12 cellular contexts compared by ENCODE assay signal in the genomic region with DNA sequence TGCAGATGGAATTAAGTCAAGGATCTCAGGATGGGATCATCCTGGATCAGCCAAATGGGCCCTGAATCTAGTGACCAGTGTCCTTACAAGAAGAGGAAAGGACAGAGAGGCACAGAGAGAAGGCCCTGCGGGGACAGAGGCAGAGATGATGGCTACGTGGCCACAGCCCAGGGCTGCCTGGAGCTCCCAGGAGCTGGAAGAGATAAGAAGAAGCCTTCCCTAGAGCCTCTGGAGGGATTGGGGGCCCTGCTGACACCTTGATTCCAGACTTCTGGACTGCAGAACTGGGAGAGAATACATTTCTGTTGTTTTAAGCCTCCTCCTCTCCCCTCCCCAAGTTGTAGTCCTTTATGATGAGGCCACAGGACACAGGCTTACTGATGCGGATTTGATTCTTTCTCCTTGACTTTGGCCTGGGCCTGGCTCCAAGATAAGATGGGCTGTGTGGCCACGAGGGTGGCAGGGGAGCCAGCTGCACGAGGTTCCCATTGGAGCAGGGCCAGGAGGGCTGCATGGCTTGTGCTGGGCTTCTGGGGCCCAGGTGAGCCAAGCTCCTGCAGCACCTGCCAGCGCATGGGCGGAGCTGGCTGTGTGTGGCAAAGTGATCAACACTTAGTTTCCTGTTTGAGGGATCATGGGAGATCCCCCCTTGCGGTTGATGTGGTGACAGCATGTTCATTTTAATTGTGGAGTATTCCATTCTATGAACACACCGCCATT.
A peak's percentile ranks its signal among the peaks of the same experiment; 100 is the strongest.
DNase-seq lines count a peak whose midpoint lies in the region; ATAC-seq, FAIRE-seq and TF ChIP-seq lines count a peak whose summit lies in the region.
"Had no signal": no experiment of that assay in that cellular context is flagged by ENCODE, and none has a peak within 500 bp of the region (broad histone marks: within the 10 kb centered on the region; RNA-seq: fewer than 3 reads in every experiment).

No MANE protein-coding gene starts in this region.

- peak overlapping the region in 1 of 2 donors; percentile 63 for H3K27ac Mint-ChIP-seq in T-cell

- no peak overlapping the region for H3K27ac ChIP-seq in small intestine (ENCODE audit: low read depth in 1 of 2, low read length in 1 of 2)
- no peak overlapping the region for H3K27ac ChIP-seq in vagina
- H3K27ac ChIP-seq: HL-60, neutrophil had no signal

- TF ChIP-seq CTCF in vagina (IDR thresholded peaks at IDR 0.05): no peak

- peaks cover 18 to 30% (median 20%) of the 10 kb centered on the region in 3 donors for H3K4me1 Mint-ChIP-seq in T-cell

- CTCF ChIA-PET in T-cell (lab: Charles Lee): no interaction called here

- H3K36me3 Mint-ChIP-seq in T-cell: no peaks in the 10 kb centered on the region

- H3K27me3 Mint-ChIP-seq in T-cell: peaks cover 31 to 52% of the 10 kb centered on the region in 2 donors

- no peak for FAIRE-seq in small intestine (lab: Jason Lieb, UNC)

- H3K27me3 ChIP-seq in small intestine (ENCODE audit: control insufficient read depth in 2 of 2, insufficient read depth in 2 of 2, low read length in 2 of 2): peaks cover 0 to 4% of the 10 kb centered on the region in 2 donors
- H3K27me3 ChIP-seq in vagina: no peaks in the 10 kb centered on the region

- POLR2A ChIA-PET in T-cell (lab: Charles Lee): no interaction called here

- DNase-seq in COR-L47 (lab: John Stamatoyannopoulos, UW) (peak; percentile 31), T-cell (peak; percentile 15 to 73 (median 52)), small intestine (peak; percentile 72), vagina (ENCODE audit: extremely low spot score in 2 of 2) (no peak), AG08395 (ENCODE audit: low spot score) (no peak), NCI-H2107 treated with DMSO at 0.1 percent for 48 hours (lab: John Stamatoyannopoulos, UW; ENCODE audit: unreplicated experiment) (no peak)
- peak; percentile 12 for DNase-seq in activated naive CD4-positive, alpha-beta T cell treated with Interleukin-2 at 50 U/mL for 16 hours
- DNase-seq: NCI-H1436 treated with DMSO at 0.1 percent for 48 hours, SIG-M5 had no signal

- intact Hi-C loops in vagina (cut with DNase I): no loop called here

- peak; percentile 81 to 96 (median 90) for ATAC-seq in T-cell (replicated peaks in 1 of 4)
- ATAC-seq in GM18519 (IDR thresholded peaks at IDR 0.05; ENCODE audit: low FRiP score, unreplicated experiment): no peak

- no peaks in the 10 kb centered on the region for H3K36me3 ChIP-seq in small intestine (ENCODE audit: control insufficient read depth in 2 of 2, insufficient read depth in 2 of 2, low read length in 2 of 2)
- H3K36me3 ChIP-seq in vagina: no peaks in the 10 kb centered on the region
- H3K36me3 ChIP-seq: neutrophil had no signal

- H3K4me3 Mint-ChIP-seq in T-cell: peak overlapping the region in 1 of 3 donors; percentile 32

- peaks cover 0 to 2% of the 10 kb centered on the region in 2 donors for H3K4me1 ChIP-seq in small intestine (ENCODE audit: control insufficient read depth in 2 of 2, insufficient read depth in 1 of 2, low read depth in 1 of 2, low read length in 1 of 2)
- H3K4me1 ChIP-seq in vagina: no peaks in the 10 kb centered on the region

- TF ChIP-seq POLR2A in vagina (IDR thresholded peaks at IDR 0.05): no peak

- no peaks in the 10 kb centered on the region for H3K9me3 Mint-ChIP-seq in T-cell

- H3K4me3 ChIP-seq in small intestine (ENCODE audit: low read depth in 1 of 2, low read length in 2 of 2): no peak overlapping the region
- no peak overlapping the region for H3K4me3 ChIP-seq in vagina

- 15 to 50% (median 16%) methylated on average over 9 of the region's 9 CpGs for WGBS in small intestine, 3 donors

- H3K9me3 ChIP-seq in small intestine (ENCODE audit: control insufficient read depth, low read depth) (no peaks in the 10 kb centered on the region), vagina (no peaks in the 10 kb centered on the region)
- H3K9me3 ChIP-seq: neutrophil had no signal

Comparison
In these comparisons a context has a peak if more than half of its experiments do, and no peak if none do; other contexts are left out.
1. DNase-seq: peak in COR-L47 (single experiment), T-cell (34 of 34), activated naive CD4-positive, alpha-beta T cell treated with Interleukin-2 at 50 U/mL for 16 hours (single experiment) and small intestine (single experiment); none in vagina (0 of 2), AG08395 (single experiment) and NCI-H2107 treated with DMSO at 0.1 percent for 48 hours (single experiment).